Comparison of ENCODE assay signal across 8 cellular contexts in the genomic region with DNA sequence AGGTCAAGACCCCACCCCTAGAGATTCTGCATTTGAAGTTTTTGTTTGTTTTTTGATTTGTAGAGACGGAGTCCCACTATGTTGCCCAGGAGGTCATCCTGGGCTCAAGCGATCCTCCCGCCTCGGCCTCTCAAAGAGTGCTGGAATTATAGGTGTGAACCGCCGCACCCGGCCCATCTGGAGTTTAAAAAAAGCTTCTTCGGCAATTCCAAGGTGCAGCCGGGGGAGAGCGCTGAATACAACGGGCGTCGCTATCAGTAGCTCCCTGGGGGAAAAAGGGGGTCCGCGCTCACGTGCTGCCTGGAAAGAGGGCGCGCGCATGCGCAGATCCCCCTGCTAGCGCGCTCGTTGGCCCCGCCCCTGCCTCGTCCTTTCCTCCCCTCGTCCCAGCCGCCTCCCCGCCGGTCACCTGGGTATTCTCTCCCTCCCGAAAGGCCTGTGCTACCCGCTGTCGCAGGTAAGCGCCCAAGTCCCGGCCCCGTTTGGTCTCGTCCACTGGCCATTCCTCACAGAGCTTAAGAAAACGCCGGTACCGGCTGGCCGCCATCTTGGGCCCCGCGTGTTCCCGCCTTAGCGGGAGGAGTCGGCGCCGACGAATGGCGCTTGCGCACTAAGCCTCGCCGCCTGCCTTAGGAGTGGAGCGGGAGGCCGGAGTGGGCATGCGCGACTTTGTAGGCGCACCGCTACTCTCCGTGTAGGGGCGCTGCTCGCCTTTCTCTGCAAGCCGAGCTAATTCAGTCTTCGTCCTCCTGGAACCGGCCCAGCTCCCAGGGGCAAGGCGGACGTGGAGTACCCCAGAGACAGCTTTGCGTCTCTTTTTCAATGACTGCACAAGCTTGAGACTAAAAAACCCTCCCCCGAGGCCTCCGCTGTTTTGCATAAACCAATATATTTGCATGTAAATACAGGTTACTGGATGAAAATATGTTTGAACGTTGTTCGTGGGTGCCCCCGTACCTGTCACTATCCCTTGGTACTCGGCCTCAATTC. TPM values are rescaled to one million over a fixed set of nuclear protein-coding genes. Genes with fewer than 3 reads are reported as not detected.
A peak's percentile ranks its signal among the peaks of the same experiment; 100 is the strongest.
DNase-seq lines count a peak whose midpoint lies in the region; ATAC-seq and TF ChIP-seq lines count a peak whose summit lies in the region.

A gene (minus strand): TSS at position 561 of the 990 bp plus-strand sequence. CDS start 14 bp downstream, at position 547.

- TF ChIP-seq CTCF in epithelial cell of esophagus (IDR thresholded peaks at IDR 0.05; ENCODE audit: insufficient read depth, low read depth, low read length, missing control alignments) = peak; percentile 67
- TF ChIP-seq CTCF in mucosa of descending colon (IDR thresholded peaks at IDR 0.05) = peak; percentile 65

- H3K4me3 Mint-ChIP-seq in IgD-negative memory B cell = peak within 1 kb of the TSS; percentile 96 to 100 (median 100)

- intact Hi-C loops in mucosa of descending colon (cut with DNase I, micrococcal nuclease) = loop anchor here in 1 of 2 donors (10.0 kb wide), 1 partner anchor 53 kb away; no protein-coding TSS in a partner anchor

- no peaks in the 10 kb centered on the region for H3K36me3 ChIP-seq in mucosa of descending colon (ENCODE audit: low read depth)

- H3K9me3 Mint-ChIP-seq in IgD-negative memory B cell = no peaks in the 10 kb centered on the region

- H3K4me1 ChIP-seq in mucosa of descending colon (ENCODE audit: low read depth) = peaks cover 8% of the 10 kb centered on the region

- peak within 1 kb of the TSS; percentile 98 to 99 (median 99) for H3K27ac Mint-ChIP-seq in IgD-negative memory B cell

- H3K4me3 ChIP-seq in epithelial cell of esophagus (ENCODE audit: low read length) = peak within 1 kb of the TSS; percentile 91
- H3K4me3 ChIP-seq in mucosa of descending colon = peak within 1 kb of the TSS; percentile 76

- no peaks in the 10 kb centered on the region for H3K27me3 Mint-ChIP-seq in IgD-negative memory B cell

- H3K36me3 Mint-ChIP-seq in IgD-negative memory B cell = peaks cover 5% of the 10 kb centered on the region

- no peaks in the 10 kb centered on the region for H3K9me3 ChIP-seq in mucosa of descending colon

- ATAC-seq in GM21528 (IDR thresholded peaks at IDR 0.05; ENCODE audit: low FRiP score, unreplicated experiment) = peak; percentile 77
- ATAC-seq in mucosa of descending colon = peak; percentile 99

- H3K4me1 Mint-ChIP-seq in IgD-negative memory B cell = peaks cover 21 to 27% (median 26%) of the 10 kb centered on the region in 3 donors

- DNase-seq in DMS 273 treated with DMSO at 0.1 percent for 48 hours (lab: John Stamatoyannopoulos, UW) = peak; percentile 92
- DNase-seq in OCI-M1 (lab: John Stamatoyannopoulos, UW) = peak; percentile 99
- peak; percentile 94 for DNase-seq in activated T-cell treated with anti-CD3 and anti-CD28 coated beads for 24 hours (ENCODE audit: low read depth)
- peak; percentile 97 for DNase-seq in epithelial cell of esophagus (ENCODE audit: low read depth)
- DNase-seq in mucosa of descending colon = peak; percentile 97 to 98 (median 98)
- peak; percentile 95 for DNase-seq in stimulated activated CD8-positive, alpha-beta memory T cell treated with anti-CD3 and anti-CD28 coated beads, Interleukin-4, amount 100 ng/mL, for 24 hours (ENCODE audit: low read depth)

RNA-seq across cellular contexts. Expression of the gene that starts here (rescaled TPM):
- polyA plus RNA-seq in IgD-negative memory B cell = 45.2 TPM
- total RNA-seq in mucosa of descending colon = 10 to 100 TPM; 41.8 to 48.6 (median 45.7) TPM

Comparison
In these comparisons a context has a peak if more than half of its experiments do, and no peak if none do; other contexts are left out.
1. Peak in every context shown above with its lines: DNase-seq, ATAC-seq and H3K4me3 ChIP-seq.